In the genomic region with DNA sequence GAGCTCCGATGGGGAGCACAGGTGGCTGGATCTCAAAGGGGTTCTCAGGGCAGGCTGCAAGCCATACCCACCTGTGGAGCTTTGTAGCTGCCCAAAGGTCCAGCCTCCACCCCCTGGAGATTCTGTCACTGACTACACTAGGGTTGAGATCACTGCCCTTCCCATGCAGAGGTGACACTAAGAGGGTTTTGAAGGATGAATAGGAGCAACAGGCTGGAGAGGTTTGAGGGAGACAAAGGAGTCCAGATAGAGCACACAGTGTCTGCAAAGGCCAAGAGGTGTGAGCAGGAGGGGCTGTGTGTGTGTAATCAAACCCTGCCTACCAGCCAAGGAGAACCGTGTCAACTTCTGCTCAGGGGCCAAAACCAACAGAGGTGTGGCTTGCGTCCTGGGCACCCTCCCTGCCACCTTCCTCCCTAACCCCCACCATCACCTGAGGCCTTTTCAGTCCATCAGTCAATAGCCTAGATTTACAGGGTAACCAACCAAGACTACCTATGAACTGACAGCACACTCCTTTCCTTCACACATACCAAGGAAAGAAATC, we compare ENCODE assay signal across 25 cellular contexts. TPM values are rescaled to one million over a fixed set of nuclear protein-coding genes. Genes with fewer than 3 reads are reported as not detected.
"Had no signal": no experiment of that assay in that cellular context is flagged by ENCODE, and none has a peak within 500 bp of the region (broad histone marks: within the 10 kb centered on the region; RNA-seq: fewer than 3 reads in every experiment).

No MANE protein-coding gene starts in this region.

- FAIRE-seq: frontal cortex had no signal

- ATAC-seq: naive thymus-derived CD4-positive, alpha-beta T cell; right cardiac atrium; stimulated activated naive B cell treated with anti-CD40 and anti-IgM and Interleukin-4, amounts not matched to agents 10 μg/mL and 1 μg/mL and 100 μg/mL, for 72 hours; T-helper 17 cell had no signal

- H3K27me3 ChIP-seq: suprapubic skin had no signal

- H3K36me3 ChIP-seq: cardiac muscle cell, suprapubic skin, tibial artery had no signal

- H3K9me3 ChIP-seq: suprapubic skin, tibial artery had no signal

- DNase-seq: activated CD4-positive, alpha-beta memory T cell treated with anti-CD3 and anti-CD28 coated beads for 36 hours; activated CD4-positive, alpha-beta T cell treated with anti-CD3 and anti-CD28 coated beads, Interleukin-2, amount 10 ng/mL, durations not matched to agents 24 days and 14 days; activated CD4-positive, CD25-positive, alpha-beta regulatory T cell treated with anti-CD3 and anti-CD28 coated beads, Interleukin-2, amount 50 U/mL, for 72 hours; activated CD8-positive, alpha-beta memory T cell treated with anti-CD3 and anti-CD28 coated beads, Interleukin-2, amount 50 U/mL, for 4 hours; activated gamma-delta T cell; activated T-cell treated with anti-CD3 and anti-CD28 coated beads, Interleukin-2, amount 50 U/mL, for 1 hour; anterior cingulate cortex; cerebellar nuclear complex; dorsolateral prefrontal cortex; effector memory CD4-positive, alpha-beta T cell; mammary epithelial cell; naive thymus-derived CD4-positive, alpha-beta T cell; occipital lobe; stimulated activated CD4-positive, alpha-beta T cell treated with anti-CD3 and anti-CD28 coated beads, Interleukin-15, amount 100 ng/mL, for 24 hours; stimulated activated CD4-positive, alpha-beta T cell treated with anti-CD3 and anti-CD28 coated beads, Interleukin-2, amount 100 ng/mL, for 24 hours; stimulated activated naive B cell treated with anti-CD40 and anti-IgM and Interleukin-4, amounts not matched to agents 10 μg/mL and 1 μg/mL and 100 μg/mL, for 72 hours; T-helper 17 cell; T1000; tibial artery had no signal

- H3K27ac ChIP-seq: cardiac muscle cell, coronary artery, dorsolateral prefrontal cortex, suprapubic skin, tibial artery had no signal

- H3K4me3 ChIP-seq: cardiac muscle cell, coronary artery, dorsolateral prefrontal cortex, suprapubic skin, tibial artery had no signal

RNA-seq across cellular contexts. Expression of a gene that starts 43.0 kb away (rescaled TPM):
- total RNA-seq: activated CD4-positive, alpha-beta memory T cell treated with anti-CD3 and anti-CD28 coated beads for 36 hours; epithelial cell of proximal tubule had no signal
- polyA plus RNA-seq: mammary epithelial cell had no signal
